22 cellular contexts compared by ENCODE assay signal in the genomic region with DNA sequence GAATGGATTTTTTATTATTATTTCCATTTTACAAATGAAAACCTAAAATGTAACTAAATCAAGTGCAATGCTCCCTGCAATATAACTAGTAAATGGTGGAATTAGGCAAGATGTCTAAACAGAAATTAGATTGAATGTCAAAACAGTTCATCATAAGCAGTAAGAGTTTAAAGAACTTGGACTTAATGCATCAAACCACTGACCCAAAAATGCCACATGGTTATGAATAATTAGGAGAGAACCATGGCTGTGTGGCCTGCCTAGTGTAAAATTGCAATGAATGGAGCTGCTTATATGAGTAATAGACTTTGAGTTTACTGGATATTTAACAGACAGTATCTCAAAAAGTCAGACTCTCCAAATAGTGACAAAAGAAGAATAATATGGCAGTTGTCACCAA.
"Had no signal": no experiment of that assay in that cellular context is flagged by ENCODE, and none has a peak within 500 bp of the region (broad histone marks: within the 10 kb centered on the region; RNA-seq: fewer than 3 reads in every experiment).

No MANE protein-coding gene starts in this region.

- H3K27ac ChIP-seq: esophagus squamous epithelium, gastrocnemius medialis, heart right ventricle, neutrophil, right atrium auricular region, sigmoid colon, skin epidermis had no signal

- H3K9me3 ChIP-seq: esophagus squamous epithelium, gastrocnemius medialis, mucosa of descending colon, neutrophil, right atrium auricular region, sigmoid colon had no signal

- H3K4me1 Mint-ChIP-seq: stimulated activated naive B cell treated with anti-CD40 and anti-IgM and Interleukin-4, amounts not matched to agents 10 μg/mL and 1 μg/mL and 100 μg/mL, for 72 hours had no signal

- ATAC-seq: effector memory CD8-positive, alpha-beta T cell; gastrocnemius medialis; heart right ventricle; mucosa of descending colon; naive thymus-derived CD8-positive, alpha-beta T cell; stimulated activated naive B cell treated with anti-CD40 and anti-IgM and Interleukin-4, amounts not matched to agents 10 μg/mL and 1 μg/mL and 100 μg/mL, for 72 hours had no signal

- H3K4me3 Mint-ChIP-seq: dendritic cell treated with granulocyte-macrophage colony-stimulating factor and Interleukin-4, amounts not matched to agents 40 ng/mL and 50 ng/mL, for 4 days; effector memory CD8-positive, alpha-beta T cell; naive thymus-derived CD8-positive, alpha-beta T cell; stimulated activated naive B cell treated with anti-CD40 and anti-IgM and Interleukin-4, amounts not matched to agents 10 μg/mL and 1 μg/mL and 100 μg/mL, for 72 hours; type B pancreatic cell had no signal

- DNase-seq: effector memory CD8-positive, alpha-beta T cell; esophagus squamous epithelium; gastrocnemius medialis; heart right ventricle; hypothalamus; kidney glomerular epithelial cell; mammary epithelial cell; mucosa of descending colon; naive thymus-derived CD8-positive, alpha-beta T cell; posterior cingulate gyrus; sigmoid colon; stimulated activated CD4-positive, alpha-beta T cell treated with anti-CD3 and anti-CD28 coated beads, Interleukin-2, amount 100 ng/mL, for 24 hours; stimulated activated CD4-positive, alpha-beta T cell treated with anti-CD3 and anti-CD28 coated beads, Interleukin-4, amount 100 ng/mL, for 4 hours; stimulated activated naive B cell treated with anti-CD40 and anti-IgM and Interleukin-4, amounts not matched to agents 10 μg/mL and 1 μg/mL and 100 μg/mL, for 72 hours had no signal

- H3K27me3 ChIP-seq: esophagus squamous epithelium, gastrocnemius medialis, heart right ventricle, neutrophil, right atrium auricular region, sigmoid colon had no signal

- FAIRE-seq: colon, islet of Langerhans, urothelium cell line had no signal

- H3K36me3 Mint-ChIP-seq: stimulated activated naive B cell treated with anti-CD40 and anti-IgM and Interleukin-4, amounts not matched to agents 10 μg/mL and 1 μg/mL and 100 μg/mL, for 72 hours; type B pancreatic cell had no signal

- H3K4me3 ChIP-seq: esophagus squamous epithelium, gastrocnemius medialis, heart right ventricle, mucosa of descending colon, right atrium auricular region, sigmoid colon, skin epidermis had no signal

- H3K36me3 ChIP-seq: esophagus squamous epithelium, gastrocnemius medialis, heart right ventricle, neutrophil, right atrium auricular region, sigmoid colon had no signal

- H3K9me3 Mint-ChIP-seq: dendritic cell treated with granulocyte-macrophage colony-stimulating factor and Interleukin-4, amounts not matched to agents 40 ng/mL and 50 ng/mL, for 4 days; effector memory CD8-positive, alpha-beta T cell; type B pancreatic cell had no signal

- H3K27ac Mint-ChIP-seq: dendritic cell treated with granulocyte-macrophage colony-stimulating factor and Interleukin-4, amounts not matched to agents 40 ng/mL and 50 ng/mL, for 4 days; effector memory CD8-positive, alpha-beta T cell; naive thymus-derived CD8-positive, alpha-beta T cell; stimulated activated naive B cell treated with anti-CD40 and anti-IgM and Interleukin-4, amounts not matched to agents 10 μg/mL and 1 μg/mL and 100 μg/mL, for 72 hours; type B pancreatic cell had no signal

- H3K27me3 Mint-ChIP-seq: dendritic cell treated with granulocyte-macrophage colony-stimulating factor and Interleukin-4, amounts not matched to agents 40 ng/mL and 50 ng/mL, for 4 days; effector memory CD8-positive, alpha-beta T cell; naive thymus-derived CD8-positive, alpha-beta T cell; stimulated activated naive B cell treated with anti-CD40 and anti-IgM and Interleukin-4, amounts not matched to agents 10 μg/mL and 1 μg/mL and 100 μg/mL, for 72 hours; type B pancreatic cell had no signal

- H3K4me1 ChIP-seq: gastrocnemius medialis had no signal
